ENCODE assay signal across 1 cellular context in genomic region chr2:197615033-197615652, GRCh38.
TF ChIP-seq lines count a peak whose summit lies in the region.

No MANE protein-coding gene starts in this region.

TF ChIP-seq in GM23338, 12 proteins besides CTCF, POLR2A, EP300 and RAD21:
- no peak for TF ChIP-seq EZH2phosphoT487 (IDR thresholded peaks at IDR 0.05; ENCODE audit: unreplicated experiment)
- no peak for TF ChIP-seq ZNF462 (CRISPR knock-in tag; IDR thresholded peaks at IDR 0.05)
- no peak for TF ChIP-seq ETS1 (IDR thresholded peaks at IDR 0.05)
- TF ChIP-seq EZH2 (IDR thresholded peaks at IDR 0.05; ENCODE audit: low read depth, unreplicated experiment), result no peak
- TF ChIP-seq ZNF114 (CRISPR knock-in tag; IDR thresholded peaks at IDR 0.05), result no peak
- TF ChIP-seq JUNB (IDR thresholded peaks at IDR 0.05; ENCODE audit: unreplicated experiment), result no peak
- TF ChIP-seq ZNF331 (CRISPR knock-in tag; IDR thresholded peaks at IDR 0.05; ENCODE audit: low read depth), result no peak
- TF ChIP-seq STAT1 (IDR thresholded peaks at IDR 0.05; ENCODE audit: unreplicated experiment), result no peak
- no peak for TF ChIP-seq NANOG (IDR thresholded peaks at IDR 0.05; ENCODE audit: borderline replicate concordance)
- TF ChIP-seq POLR2AphosphoS5 (IDR thresholded peaks at IDR 0.05; ENCODE audit: low read depth), result no peak
- no peak for TF ChIP-seq CREB1 (CRISPR knock-in tag; IDR thresholded peaks at IDR 0.05; ENCODE audit: low read depth)
- no peak for TF ChIP-seq REST (IDR thresholded peaks at IDR 0.05; ENCODE audit: unreplicated experiment)
